Comparison of ENCODE assay signal across 8 cellular contexts in the genomic region with DNA sequence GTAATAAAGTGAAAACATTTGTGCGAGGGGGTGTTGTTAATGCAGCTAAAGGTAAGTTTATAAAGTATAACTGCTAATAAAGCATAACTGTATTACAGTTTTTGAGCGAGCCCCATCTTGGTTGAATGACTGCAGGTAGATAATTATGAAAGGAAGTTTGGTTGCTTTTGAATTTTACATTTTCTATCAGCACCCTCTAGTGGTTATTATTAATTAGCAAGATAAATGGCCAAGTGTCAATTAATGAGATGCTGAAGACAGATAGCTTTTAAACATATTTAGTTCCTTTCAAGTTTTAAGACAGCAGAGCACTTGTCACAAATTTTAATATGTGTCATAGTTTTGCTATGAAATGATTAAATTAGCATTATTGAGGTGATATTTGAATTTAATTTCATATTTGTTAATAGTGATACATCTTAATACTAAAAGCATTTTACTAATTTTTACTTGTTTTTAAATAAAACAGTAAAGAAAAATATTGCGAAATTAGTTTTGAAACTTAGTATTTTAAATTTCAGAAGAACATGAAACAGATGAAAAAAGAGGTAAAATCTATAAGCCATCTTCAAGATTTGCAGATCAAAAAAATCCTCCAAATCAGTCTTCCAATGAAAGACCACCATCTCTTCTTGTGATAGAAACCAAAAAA. TPM values are rescaled to one million over a fixed set of nuclear protein-coding genes. Genes with fewer than 3 reads are reported as not detected.
A peak's percentile ranks its signal among the peaks of the same experiment; 100 is the strongest.
DNase-seq lines count a peak whose midpoint lies in the region; ATAC-seq and TF ChIP-seq lines count a peak whose summit lies in the region.
"Had no signal": no experiment of that assay in that cellular context is flagged by ENCODE, and none has a peak within 500 bp of the region (broad histone marks: within the 10 kb centered on the region; RNA-seq: fewer than 3 reads in every experiment).

No MANE protein-coding gene starts in this region.

- H3K4me3 ChIP-seq in GM12864 (ENCODE audit: low read depth, low read length) (no peak overlapping the region), colonic mucosa (no peak overlapping the region), parathyroid adenoma (ENCODE audit: low read depth, low read length) (no peak overlapping the region)

- H3K9me3 ChIP-seq in colonic mucosa = no peaks in the 10 kb centered on the region
- no peaks in the 10 kb centered on the region for H3K9me3 ChIP-seq in parathyroid adenoma (ENCODE audit: control insufficient read depth, low read length)

- peaks cover 10% of the 10 kb centered on the region for H3K79me2 ChIP-seq in parathyroid adenoma

- H3K27ac ChIP-seq in colonic mucosa = no peak overlapping the region
- H3K27ac ChIP-seq in parathyroid adenoma = no peak overlapping the region

- peaks cover 14% of the 10 kb centered on the region for H3K36me3 ChIP-seq in colonic mucosa
- H3K36me3 ChIP-seq in parathyroid adenoma (ENCODE audit: control insufficient read depth, insufficient read depth, low read length) = no peaks in the 10 kb centered on the region

- H3K4me1 ChIP-seq in colonic mucosa (no peaks in the 10 kb centered on the region), parathyroid adenoma (no peaks in the 10 kb centered on the region)

- no peak for DNase-seq in GM12864 (ENCODE audit: low read depth)
- DNase-seq in NCI-H1105 treated with DMSO at 0.1 percent for 48 hours (lab: John Stamatoyannopoulos, UW) = peak; percentile 60
- no peak for DNase-seq in colonic mucosa
- DNase-seq: activated naive CD8-positive, alpha-beta T cell treated with anti-CD3 and anti-CD28 coated beads, Interleukin-2, amount 10 ng/mL, durations not matched to agents 7 days and 5 days had no signal

- intact Hi-C loops in colonic mucosa (cut with DNase I) = no loop called here

- TF ChIP-seq CTCF in GM12864 (IDR thresholded peaks at IDR 0.05; ENCODE audit: low read depth, low read length, missing control alignments) (peak; percentile 47), colonic mucosa (IDR thresholded peaks at IDR 0.05) (peak; percentile 43), parathyroid adenoma (IDR thresholded peaks at IDR 0.05) (peak; percentile 58)

- no peak overlapping the region for H3K4me2 ChIP-seq in parathyroid adenoma (ENCODE audit: low read length)

- no peak overlapping the region for H2AFZ ChIP-seq in parathyroid adenoma

- H3K27me3 ChIP-seq in colonic mucosa (no peaks in the 10 kb centered on the region), parathyroid adenoma (ENCODE audit: control insufficient read depth, insufficient read depth, low read length) (no peaks in the 10 kb centered on the region)

- ATAC-seq in GM21529 (IDR thresholded peaks at IDR 0.05; ENCODE audit: unreplicated experiment) = no peak
- no peak for ATAC-seq in GM18517 (IDR thresholded peaks at IDR 0.05; ENCODE audit: unreplicated experiment)
- no peak for ATAC-seq in GM21367 (IDR thresholded peaks at IDR 0.05; ENCODE audit: unreplicated experiment)

- H3K9ac ChIP-seq in colonic mucosa (ENCODE audit: low read depth in 2 of 2, low read length in 2 of 2) = no peak overlapping the region
- H3K9ac ChIP-seq in parathyroid adenoma = no peak overlapping the region

RNA-seq across cellular contexts. Expression of a gene that starts 15.1 kb away (rescaled TPM):
- total RNA-seq in colonic mucosa = 10 to 100 TPM; 59.4 to 70.2 TPM

RNA-seq across cellular contexts. Expression of a gene that starts 53.0 kb away (rescaled TPM):
- total RNA-seq in colonic mucosa = not detected
- total RNA-seq: activated naive CD8-positive, alpha-beta T cell treated with anti-CD3 and anti-CD28 coated beads, Interleukin-2, amount 10 ng/mL, durations not matched to agents 7 days and 5 days had no signal
